1 cellular context compared by ENCODE assay signal in the genomic region with DNA sequence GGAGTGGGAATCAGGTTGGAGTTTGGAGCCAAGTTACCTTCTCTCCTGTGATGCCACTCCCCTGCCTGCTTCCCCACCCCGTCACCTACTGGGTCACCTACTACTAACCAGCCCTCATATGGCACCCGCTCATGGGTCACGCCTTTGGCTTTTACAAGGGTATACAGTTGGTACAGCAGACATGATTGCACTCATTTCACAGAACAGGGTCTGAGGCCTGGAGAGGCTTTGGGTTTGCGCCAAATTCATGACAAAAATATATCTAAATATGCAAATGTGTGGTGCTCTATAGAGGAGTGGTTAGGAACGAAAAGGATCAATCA.
TF ChIP-seq lines count a peak whose summit lies in the region.

No MANE protein-coding gene starts in this region.

TF ChIP-seq in K562, 482 proteins besides CTCF, POLR2A, EP300 and RAD21 (continued from another document):
- TF ChIP-seq E2F3 (CRISPR knock-in tag; IDR thresholded peaks at IDR 0.05) (no peak), NFIC (IDR thresholded peaks at IDR 0.05) (peak; percentile 31), RFX1 (IDR thresholded peaks at IDR 0.05) (no peak), ZKSCAN3 (CRISPR knock-in tag; IDR thresholded peaks at IDR 0.05) (no peak)
- TF ChIP-seq, protein P1, sequence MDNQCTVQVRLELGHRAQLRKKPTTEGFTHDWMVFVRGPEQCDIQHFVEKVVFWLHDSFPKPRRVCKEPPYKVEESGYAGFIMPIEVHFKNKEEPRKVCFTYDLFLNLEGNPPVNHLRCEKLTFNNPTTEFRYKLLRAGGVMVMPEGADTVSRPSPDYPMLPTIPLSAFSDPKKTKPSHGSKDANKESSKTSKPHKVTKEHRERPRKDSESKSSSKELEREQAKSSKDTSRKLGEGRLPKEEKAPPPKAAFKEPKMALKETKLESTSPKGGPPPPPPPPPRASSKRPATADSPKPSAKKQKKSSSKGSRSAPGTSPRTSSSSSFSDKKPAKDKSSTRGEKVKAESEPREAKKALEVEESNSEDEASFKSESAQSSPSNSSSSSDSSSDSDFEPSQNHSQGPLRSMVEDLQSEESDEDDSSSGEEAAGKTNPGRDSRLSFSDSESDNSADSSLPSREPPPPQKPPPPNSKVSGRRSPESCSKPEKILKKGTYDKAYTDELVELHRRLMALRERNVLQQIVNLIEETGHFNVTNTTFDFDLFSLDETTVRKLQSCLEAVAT (IDR thresholded peaks at IDR 0.05): no peak
- TF ChIP-seq, protein P2, sequence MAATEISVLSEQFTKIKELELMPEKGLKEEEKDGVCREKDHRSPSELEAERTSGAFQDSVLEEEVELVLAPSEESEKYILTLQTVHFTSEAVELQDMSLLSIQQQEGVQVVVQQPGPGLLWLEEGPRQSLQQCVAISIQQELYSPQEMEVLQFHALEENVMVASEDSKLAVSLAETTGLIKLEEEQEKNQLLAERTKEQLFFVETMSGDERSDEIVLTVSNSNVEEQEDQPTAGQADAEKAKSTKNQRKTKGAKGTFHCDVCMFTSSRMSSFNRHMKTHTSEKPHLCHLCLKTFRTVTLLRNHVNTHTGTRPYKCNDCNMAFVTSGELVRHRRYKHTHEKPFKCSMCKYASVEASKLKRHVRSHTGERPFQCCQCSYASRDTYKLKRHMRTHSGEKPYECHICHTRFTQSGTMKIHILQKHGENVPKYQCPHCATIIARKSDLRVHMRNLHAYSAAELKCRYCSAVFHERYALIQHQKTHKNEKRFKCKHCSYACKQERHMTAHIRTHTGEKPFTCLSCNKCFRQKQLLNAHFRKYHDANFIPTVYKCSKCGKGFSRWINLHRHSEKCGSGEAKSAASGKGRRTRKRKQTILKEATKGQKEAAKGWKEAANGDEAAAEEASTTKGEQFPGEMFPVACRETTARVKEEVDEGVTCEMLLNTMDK (IDR thresholded peaks at IDR 0.05; ENCODE audit: borderline replicate concordance, insufficient read depth, low read depth, low read length, poor library complexity, severe bottlenecking): no peak
- TF ChIP-seq, protein P3, sequence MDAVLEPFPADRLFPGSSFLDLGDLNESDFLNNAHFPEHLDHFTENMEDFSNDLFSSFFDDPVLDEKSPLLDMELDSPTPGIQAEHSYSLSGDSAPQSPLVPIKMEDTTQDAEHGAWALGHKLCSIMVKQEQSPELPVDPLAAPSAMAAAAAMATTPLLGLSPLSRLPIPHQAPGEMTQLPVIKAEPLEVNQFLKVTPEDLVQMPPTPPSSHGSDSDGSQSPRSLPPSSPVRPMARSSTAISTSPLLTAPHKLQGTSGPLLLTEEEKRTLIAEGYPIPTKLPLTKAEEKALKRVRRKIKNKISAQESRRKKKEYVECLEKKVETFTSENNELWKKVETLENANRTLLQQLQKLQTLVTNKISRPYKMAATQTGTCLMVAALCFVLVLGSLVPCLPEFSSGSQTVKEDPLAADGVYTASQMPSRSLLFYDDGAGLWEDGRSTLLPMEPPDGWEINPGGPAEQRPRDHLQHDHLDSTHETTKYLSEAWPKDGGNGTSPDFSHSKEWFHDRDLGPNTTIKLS (IDR thresholded peaks at IDR 0.05; ENCODE audit: borderline replicate concordance, low read depth): no peak
TF ChIP-seq in K562: peak in this region for 2.
